In genomic region chr13:79380943-79381445, GRCh38 we compare ENCODE assay signal across 24 cellular contexts. TPM values are rescaled to one million over a fixed set of nuclear protein-coding genes. Genes with fewer than 3 reads are reported as not detected.
DNase-seq lines count a peak whose midpoint lies in the region; ATAC-seq, FAIRE-seq and TF ChIP-seq lines count a peak whose summit lies in the region.
"Had no signal": no experiment of that assay in that cellular context is flagged by ENCODE, and none has a peak within 500 bp of the region (broad histone marks: within the 10 kb centered on the region; RNA-seq: fewer than 3 reads in every experiment).

No MANE protein-coding gene starts in this region.

- peak; percentile 32 for FAIRE-seq in kidney (lab: Jason Lieb, UNC)
- FAIRE-seq: astrocyte, TTC549 had no signal

- peaks cover 54 to 70% (median 68%) of the 10 kb centered on the region in 3 donors for H3K4me1 Mint-ChIP-seq in CD8-positive, alpha-beta memory T cell
- H3K4me1 Mint-ChIP-seq in WTC11, result peaks cover 45% of the 10 kb centered on the region

- peaks cover 21% of the 10 kb centered on the region; the same call in 1 of the 2 replicates for H4K20me1 ChIP-seq in MM.1S (ENCODE audit: insufficient read depth, low read length)

- POLR2A ChIA-PET in CD8-positive, alpha-beta memory T cell (lab: Charles Lee), result no interaction called here
- POLR2A ChIA-PET in WTC11 (lab: Charles Lee), result no interaction called here

- ATAC-seq in WTC11, result no peak
- ATAC-seq in GM21529 (IDR thresholded peaks at IDR 0.05; ENCODE audit: unreplicated experiment), result no peak
- ATAC-seq in psoas muscle, result no peak
- ATAC-seq: effector memory CD8-positive, alpha-beta T cell; left ventricle myocardium superior had no signal

- CTCF ChIA-PET in CD8-positive, alpha-beta memory T cell (lab: Charles Lee), result interaction anchor here (2.6 kb wide), 1 partner anchor 10 kb away, joined by 13 read pairs; no protein-coding TSS in a partner anchor
- CTCF ChIA-PET in WTC11 (lab: Charles Lee), result interaction anchor here (1.4 to 2.9 kb wide), 2 partner anchors 10 to 43 kb away, joined by 5 to 12 read pairs; no protein-coding TSS in a partner anchor

- H3K9me2 ChIP-seq in MM.1S (replicated peaks; ENCODE audit: insufficient read depth, low read length), result no peaks in the 10 kb centered on the region

- no peaks in the 10 kb centered on the region for H3K9me3 Mint-ChIP-seq in CD8-positive, alpha-beta memory T cell
- H3K9me3 Mint-ChIP-seq in WTC11, result no peaks in the 10 kb centered on the region
- H3K9me3 Mint-ChIP-seq: activated naive CD4-positive, alpha-beta T cell treated with anti-CD3 and anti-CD28 coated beads, Interleukin-2, amount 10 ng/mL, durations not matched to agents 7 days and 5 days; effector memory CD8-positive, alpha-beta T cell; IgD-negative memory B cell had no signal

- H3K4me1 ChIP-seq in CD8-positive, alpha-beta memory T cell (ENCODE audit: insufficient read depth, low read length), result peaks cover 19% of the 10 kb centered on the region
- H3K4me1 ChIP-seq in kidney (ENCODE audit: control insufficient read depth in 1 of 2, insufficient read depth in 1 of 2, low read depth in 1 of 2, low read length in 2 of 2) (peaks cover 0 to 4% of the 10 kb centered on the region in 2 donors), psoas muscle (peaks cover 35% of the 10 kb centered on the region), MM.1S (ENCODE audit: low read length) (peaks cover 32% of the 10 kb centered on the region)

- peaks cover 0 to 38% (median 6%) of the 10 kb centered on the region in 3 donors for H3K36me3 Mint-ChIP-seq in CD8-positive, alpha-beta memory T cell
- H3K36me3 Mint-ChIP-seq in WTC11, result peaks cover 16% of the 10 kb centered on the region

- peak overlapping the region in 3 of 7 donors; percentile 16 to 35 (median 17) for H3K4me3 Mint-ChIP-seq in CD8-positive, alpha-beta memory T cell
- H3K4me3 Mint-ChIP-seq in WTC11, result no peak overlapping the region
- H3K4me3 Mint-ChIP-seq: activated naive CD4-positive, alpha-beta T cell treated with anti-CD3 and anti-CD28 coated beads, Interleukin-2, amount 10 ng/mL, durations not matched to agents 7 days and 5 days had no signal

- no peak for TF ChIP-seq CTCF in WTC11 (IDR thresholded peaks at IDR 0.05)
- TF ChIP-seq CTCF in kidney (IDR thresholded peaks at IDR 0.05; ENCODE audit: borderline replicate concordance, extremely low read depth, insufficient read depth), result no peak
- no peak for TF ChIP-seq CTCF in psoas muscle (IDR thresholded peaks at IDR 0.05)
- TF ChIP-seq CTCF in MM.1S (IDR thresholded peaks at IDR 0.05; ENCODE audit: low read length), result no peak

- peaks cover 20% of the 10 kb centered on the region for H3K36me3 ChIP-seq in CD8-positive, alpha-beta memory T cell (ENCODE audit: insufficient read depth, low read length)
- H3K36me3 ChIP-seq in kidney (ENCODE audit: control insufficient read depth in 1 of 2, insufficient read depth in 2 of 2, low read length in 2 of 2) (peaks cover 4 to 10% of the 10 kb centered on the region in 2 donors), psoas muscle (ENCODE audit: insufficient read depth in 1 of 2, low read depth in 1 of 2) (peaks cover 6 to 28% of the 10 kb centered on the region in 2 donors), MM.1S (replicated peaks; ENCODE audit: insufficient read depth, low read length) (peaks cover 6% of the 10 kb centered on the region; the same call in 1 of the 2 replicates)

- H3K27ac ChIP-seq in CD8-positive, alpha-beta memory T cell (ENCODE audit: low read depth, low read length), result no peak overlapping the region
- H3K27ac ChIP-seq in kidney (ENCODE audit: low read depth in 2 of 2, low read length in 2 of 2), result no peak overlapping the region
- no peak overlapping the region for H3K27ac ChIP-seq in psoas muscle
- no peak overlapping the region for H3K27ac ChIP-seq in MM.1S (ENCODE audit: low read length)
- H3K27ac ChIP-seq: neutrophil had no signal

- peak overlapping the region in 5 of 8 donors; percentile 10 to 80 (median 72) for H3K27ac Mint-ChIP-seq in CD8-positive, alpha-beta memory T cell
- H3K27ac Mint-ChIP-seq in WTC11, result peak overlapping the region; percentile 38; the same call in 1 of the 2 replicates
- H3K27ac Mint-ChIP-seq: activated naive CD4-positive, alpha-beta T cell treated with anti-CD3 and anti-CD28 coated beads, Interleukin-2, amount 10 ng/mL, durations not matched to agents 7 days and 5 days had no signal

- H3K9ac ChIP-seq in kidney (ENCODE audit: low read length in 2 of 2) (no peak overlapping the region), MM.1S (ENCODE audit: low read length) (no peak overlapping the region)

- H3K9me3 ChIP-seq in CD8-positive, alpha-beta memory T cell (ENCODE audit: low read length), result no peaks in the 10 kb centered on the region
- H3K9me3 ChIP-seq in kidney (ENCODE audit: control insufficient read depth in 1 of 2, low read length in 2 of 2), result no peaks in the 10 kb centered on the region
- H3K9me3 ChIP-seq in psoas muscle, result no peaks in the 10 kb centered on the region
- H3K9me3 ChIP-seq in MM.1S (replicated peaks; ENCODE audit: insufficient read depth, low read length), result no peaks in the 10 kb centered on the region
- H3K9me3 ChIP-seq: neutrophil, spleen had no signal

- H3K4me3 ChIP-seq in CD8-positive, alpha-beta memory T cell (ENCODE audit: low read length), result no peak overlapping the region
- H3K4me3 ChIP-seq in kidney (ENCODE audit: low read length in 2 of 2) (no peak overlapping the region), psoas muscle (no peak overlapping the region), MM.1S (ENCODE audit: low read length) (no peak overlapping the region)
- H3K4me3 ChIP-seq: spleen had no signal

- DNase-seq in ACHN (peak; percentile 27), WTC11 (ENCODE audit: low spot score) (no peak), kidney (no peak), inferior parietal cortex (ENCODE audit: extremely low spot score) (no peak), psoas muscle (no peak), MM.1S (no peak)
- DNase-seq in CD8-positive, alpha-beta memory T cell, result no peak
- DNase-seq: activated CD4-positive, alpha-beta T cell treated with anti-CD3 and anti-CD28 coated beads for 4 hours; activated naive CD4-positive, alpha-beta T cell treated with anti-CD3 and anti-CD28 coated beads, Interleukin-2, amount 10 ng/mL, durations not matched to agents 7 days and 5 days; AML-193; cerebellar nuclear complex; effector memory CD8-positive, alpha-beta T cell; EL; left ventricle myocardium superior; NCI-H1694; NCI-H2171 treated with DMSO at 0.1 percent for 48 hours; NCI-H526 treated with DMSO at 0.1 percent for 48 hours; spleen; stimulated activated CD4-positive, alpha-beta T cell treated with anti-CD3 and anti-CD28 coated beads, Interleukin-4, amount 100 ng/mL, for 4 hours had no signal

- 78 to 89% (median 88%) methylated on average over 1 of the region's 1 CpG for WGBS in psoas muscle, 3 donors

- no peak overlapping the region for H2AFZ ChIP-seq in MM.1S (ENCODE audit: low read length)

- in situ Hi-C loops in ACHN (cut with HindIII; ENCODE audit: low pct_ligation_motif_present, low pct_unique_long_range_greater_than_20kb, low sequenced_read_pairs), result no loop called here

- peaks cover 27% of the 10 kb centered on the region for H3F3A ChIP-seq in MM.1S (ENCODE audit: insufficient read depth, low read length)

- H3K27me3 ChIP-seq in CD8-positive, alpha-beta memory T cell (ENCODE audit: insufficient read depth, low read length, poor library complexity, severe bottlenecking), result no peaks in the 10 kb centered on the region
- H3K27me3 ChIP-seq in psoas muscle (ENCODE audit: insufficient read depth in 3 of 3, low read length in 2 of 3) (no peaks in the 10 kb centered on the region), MM.1S (replicated peaks; ENCODE audit: insufficient read depth, low read length) (no peaks in the 10 kb centered on the region)
- H3K27me3 ChIP-seq: neutrophil, spleen had no signal

- no peak overlapping the region for H3K4me2 ChIP-seq in MM.1S (ENCODE audit: low read depth, low read length)

- H3K79me2 ChIP-seq in MM.1S (ENCODE audit: low read length), result peaks cover 89% of the 10 kb centered on the region

- intact Hi-C loops in kidney (cut with DNase I), result no loop called here
- intact Hi-C loops in psoas muscle (cut with DNase I), result no loop called here

- no peaks in the 10 kb centered on the region for H3K27me3 Mint-ChIP-seq in CD8-positive, alpha-beta memory T cell
- H3K27me3 Mint-ChIP-seq in WTC11 (ENCODE audit: low read depth), result no peaks in the 10 kb centered on the region
- H3K27me3 Mint-ChIP-seq: activated naive CD4-positive, alpha-beta T cell treated with anti-CD3 and anti-CD28 coated beads, Interleukin-2, amount 10 ng/mL, durations not matched to agents 7 days and 5 days; effector memory CD8-positive, alpha-beta T cell; IgD-negative memory B cell had no signal

TF ChIP-seq in WTC11, 78 proteins besides CTCF, POLR2A, EP300 and RAD21:
- TF ChIP-seq SOX15 (CRISPR knock-in tag; IDR thresholded peaks at IDR 0.05) (no peak), CREB1 (CRISPR knock-in tag; IDR thresholded peaks at IDR 0.05) (no peak), IRF2 (CRISPR knock-in tag; IDR thresholded peaks at IDR 0.05; ENCODE audit: borderline replicate concordance, low read depth) (no peak)
- TF ChIP-seq, protein P1, sequence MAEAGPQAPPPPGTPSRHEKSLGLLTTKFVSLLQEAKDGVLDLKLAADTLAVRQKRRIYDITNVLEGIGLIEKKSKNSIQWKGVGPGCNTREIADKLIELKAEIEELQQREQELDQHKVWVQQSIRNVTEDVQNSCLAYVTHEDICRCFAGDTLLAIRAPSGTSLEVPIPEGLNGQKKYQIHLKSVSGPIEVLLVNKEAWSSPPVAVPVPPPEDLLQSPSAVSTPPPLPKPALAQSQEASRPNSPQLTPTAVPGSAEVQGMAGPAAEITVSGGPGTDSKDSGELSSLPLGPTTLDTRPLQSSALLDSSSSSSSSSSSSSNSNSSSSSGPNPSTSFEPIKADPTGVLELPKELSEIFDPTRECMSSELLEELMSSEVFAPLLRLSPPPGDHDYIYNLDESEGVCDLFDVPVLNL (CRISPR knock-in tag; IDR thresholded peaks at IDR 0.05; ENCODE audit: borderline replicate concordance, low read depth), result no peak

RNA-seq across cellular contexts. Expression of gene RBM26, which starts 25.1 kb away (rescaled TPM):
- 10 to 100 TPM; 59.4 to 61.7 TPM for total RNA-seq in CD8-positive, alpha-beta memory T cell
- 15.8 TPM for polyA plus RNA-seq in CD8-positive, alpha-beta memory T cell
- total RNA-seq in WTC11 (2021), result 57.7 to 64.1 TPM (median 59.0 TPM) in 3 replicates
- total RNA-seq in kidney, result 39.2 TPM
- polyA plus RNA-seq in kidney (ENCODE audit: insufficient read depth, low read depth, low replicate concordance), result 14.5 TPM
- total RNA-seq in psoas muscle, result 10 to 100 TPM; 21.4 to 36.5 (median 25.6) TPM
- 10 to 100 TPM in 2 of 3 donors, 1 to 10 TPM in 1; 9.6 to 23.7 (median 17.0) TPM for polyA plus RNA-seq in psoas muscle
